ENCODE assay signal across 8 cellular contexts in the genomic region with DNA sequence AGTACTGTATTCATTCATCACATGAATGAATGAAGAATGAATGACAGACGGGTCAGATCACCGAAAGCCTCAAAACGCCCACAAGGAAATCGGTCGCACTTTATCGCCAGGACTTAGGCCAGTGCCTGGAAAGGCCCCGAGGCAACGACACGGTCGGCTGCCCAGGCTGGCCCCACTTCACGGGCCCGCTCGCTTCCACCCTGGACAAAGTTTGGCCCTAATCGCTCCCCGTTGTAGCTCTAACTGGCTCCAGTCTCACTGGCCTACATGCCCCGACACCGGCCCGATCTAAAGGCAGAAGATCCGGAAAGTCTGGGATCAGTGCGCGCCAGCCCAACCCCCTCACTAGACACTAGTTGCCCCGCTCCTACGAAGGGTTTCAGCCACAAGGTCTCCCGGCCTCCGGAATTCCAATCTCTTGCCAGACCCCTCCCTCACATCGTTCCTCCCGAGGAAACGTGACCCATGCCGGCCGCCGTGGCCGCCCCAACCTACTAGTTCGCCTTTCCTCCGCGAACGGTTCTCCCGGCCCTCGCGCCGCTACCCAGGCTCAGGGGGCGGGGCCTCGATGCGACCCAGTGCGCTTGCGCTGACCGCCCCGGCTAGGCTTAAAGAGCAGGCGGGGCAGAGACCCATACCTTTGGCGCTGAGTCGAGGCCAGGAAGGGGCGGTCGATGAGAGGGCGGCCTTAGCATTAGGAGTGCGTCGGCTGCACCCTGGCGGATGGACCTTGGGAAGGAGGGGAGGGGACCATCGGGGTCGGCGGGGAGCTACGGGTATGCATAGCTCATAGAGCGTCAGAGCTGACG. TPM values are rescaled to one million over a fixed set of nuclear protein-coding genes. Genes with fewer than 3 reads are reported as not detected.
A peak's percentile ranks its signal among the peaks of the same experiment; 100 is the strongest.
DNase-seq lines count a peak whose midpoint lies in the region; ATAC-seq and TF ChIP-seq lines count a peak whose summit lies in the region.

A gene (minus strand): TSS at position 575 of the 809 bp plus-strand sequence. CDS start 3,954 bp downstream, outside the sequence.
A gene (plus strand): TSS at position 637 of the 809 bp plus-strand sequence. CDS start 22,138 bp downstream, outside the sequence.

- peak; percentile 95 for ATAC-seq in CD8-positive, alpha-beta T cell
- ATAC-seq in GM19438 (IDR thresholded peaks at IDR 0.05; ENCODE audit: low read depth, unreplicated experiment) = peak; percentile 94

- no peaks in the 10 kb centered on the region for H3K9me3 Mint-ChIP-seq in CD8-positive, alpha-beta T cell
- no peaks in the 10 kb centered on the region for H3K9me3 Mint-ChIP-seq in activated CD4-positive, alpha-beta memory T cell treated with anti-CD3 and anti-CD28 coated beads, Interleukin-2, amount 10 ng/mL, durations not matched to agents 7 days and 5 days

- H3K9me3 ChIP-seq in CD8-positive, alpha-beta T cell (ENCODE audit: low read length) = no peaks in the 10 kb centered on the region
- H3K9me3 ChIP-seq in duodenal mucosa (ENCODE audit: control insufficient read depth in 1 of 2, low read length in 2 of 2) = no peaks in the 10 kb centered on the region

- peaks cover 32% of the 10 kb centered on the region for H3K4me1 Mint-ChIP-seq in CD8-positive, alpha-beta T cell (ENCODE audit: low read depth)
- peaks cover 35% of the 10 kb centered on the region for H3K4me1 Mint-ChIP-seq in activated CD4-positive, alpha-beta memory T cell treated with anti-CD3 and anti-CD28 coated beads, Interleukin-2, amount 10 ng/mL, durations not matched to agents 7 days and 5 days

- intact Hi-C loops in CD8-positive, alpha-beta T cell (cut with DNase I, micrococcal nuclease) = loop anchor here (1.0 to 5.0 kb wide), 9 partner anchors 79 to 653 kb away; a partner anchor contains a TSS
- intact Hi-C loops in lower leg skin (cut with DNase I; ENCODE audit: low total_unique reads) = loop anchor here (1.0 to 5.0 kb wide), 2 partner anchors 80 to 412 kb away; no protein-coding TSS in a partner anchor

- CTCF ChIA-PET in CD8-positive, alpha-beta T cell (lab: Charles Lee) = interaction anchor here (0.9 to 2.4 kb wide), 4 partner anchors 11 to 122 kb away, joined by 3 to 15 read pairs (median 4); a partner anchor contains a TSS
- CTCF ChIA-PET in activated CD4-positive, alpha-beta memory T cell treated with anti-CD3 and anti-CD28 coated beads, Interleukin-2, amount 10 ng/mL, durations not matched to agents 7 days and 5 days (lab: Charles Lee) = interaction anchor here (0.6 to 6.2 kb wide), 12 partner anchors 12 to 137 kb away, joined by 3 to 100 read pairs (median 4); a partner anchor contains a TSS

- peaks cover 16% of the 10 kb centered on the region for H3K36me3 Mint-ChIP-seq in CD8-positive, alpha-beta T cell
- peaks cover 9% of the 10 kb centered on the region for H3K36me3 Mint-ChIP-seq in activated CD4-positive, alpha-beta memory T cell treated with anti-CD3 and anti-CD28 coated beads, Interleukin-2, amount 10 ng/mL, durations not matched to agents 7 days and 5 days (ENCODE audit: low read depth)

- H3K27me3 Mint-ChIP-seq in CD8-positive, alpha-beta T cell (ENCODE audit: low read depth) = no peaks in the 10 kb centered on the region
- H3K27me3 Mint-ChIP-seq in activated CD4-positive, alpha-beta memory T cell treated with anti-CD3 and anti-CD28 coated beads, Interleukin-2, amount 10 ng/mL, durations not matched to agents 7 days and 5 days = no peaks in the 10 kb centered on the region

- TF ChIP-seq POLR2A in lower leg skin (IDR thresholded peaks at IDR 0.05) = peak in 1 of 2 donors; percentile 31

- DNase-seq in CD8-positive, alpha-beta T cell = peak; percentile 90 to 99 (median 97)
- DNase-seq in HK-2 (ENCODE audit: unreplicated experiment) (peak; percentile 100), NCI-H82 (lab: John Stamatoyannopoulos, UW) (peak; percentile 100), lower leg skin (ENCODE audit: low spot score in 2 of 2) (peak; percentile 95 to 99)
- peak; percentile 98 for DNase-seq in activated CD4-positive, alpha-beta memory T cell treated with anti-CD3 and anti-CD28 coated beads, Interleukin-2, amount 10 ng/mL, durations not matched to agents 7 days and 5 days
- peak; percentile 92 to 99 for DNase-seq in stimulated activated CD4-positive, alpha-beta T cell treated with anti-CD3 and anti-CD28 coated beads, Interleukin-4, amount 100 ng/mL, for 4 hours

- peak within 1 kb of the TSS; percentile 99 for H3K4me3 Mint-ChIP-seq in CD8-positive, alpha-beta T cell
- H3K4me3 Mint-ChIP-seq in activated CD4-positive, alpha-beta memory T cell treated with anti-CD3 and anti-CD28 coated beads, Interleukin-2, amount 10 ng/mL, durations not matched to agents 7 days and 5 days = peak within 1 kb of the TSS; percentile 98

- TF ChIP-seq CTCF in CD8-positive, alpha-beta T cell (IDR thresholded peaks at IDR 0.05) = no peak
- TF ChIP-seq CTCF in lower leg skin (IDR thresholded peaks at IDR 0.05) = peak in 1 of 3 donors; percentile 37

- POLR2A ChIA-PET in CD8-positive, alpha-beta T cell (lab: Charles Lee) = interaction anchor here (0.7 to 1.5 kb wide), 4 partner anchors 79 to 437 kb away, joined by 3 to 9 read pairs (median 4); a partner anchor contains a TSS
- POLR2A ChIA-PET in activated CD4-positive, alpha-beta memory T cell treated with anti-CD3 and anti-CD28 coated beads, Interleukin-2, amount 10 ng/mL, durations not matched to agents 7 days and 5 days (lab: Charles Lee) = interaction anchor here (0.6 to 3.6 kb wide), 4 partner anchors 17 to 83 kb away, joined by 3 to 37 read pairs (median 4); a partner anchor contains a TSS

- peak within 1 kb of the TSS; percentile 64 for H3K27ac ChIP-seq in CD8-positive, alpha-beta T cell (ENCODE audit: low read depth, low read length)
- H3K27ac ChIP-seq in duodenal mucosa (ENCODE audit: low read depth, low read length) = peak within 1 kb of the TSS; percentile 77

- H3K27ac Mint-ChIP-seq in CD8-positive, alpha-beta T cell = peak within 1 kb of the TSS; percentile 95
- H3K27ac Mint-ChIP-seq in activated CD4-positive, alpha-beta memory T cell treated with anti-CD3 and anti-CD28 coated beads, Interleukin-2, amount 10 ng/mL, durations not matched to agents 7 days and 5 days = peak within 1 kb of the TSS; percentile 88

- H3K27me3 ChIP-seq in CD8-positive, alpha-beta T cell (ENCODE audit: insufficient read depth, low read length) = no peaks in the 10 kb centered on the region
- no peaks in the 10 kb centered on the region for H3K27me3 ChIP-seq in duodenal mucosa (ENCODE audit: control insufficient read depth in 1 of 2, insufficient read depth in 2 of 2, low read length in 2 of 2)

- H3K36me3 ChIP-seq in CD8-positive, alpha-beta T cell (ENCODE audit: insufficient read depth, low read length) = no peaks in the 10 kb centered on the region
- no peaks in the 10 kb centered on the region for H3K36me3 ChIP-seq in duodenal mucosa (ENCODE audit: control insufficient read depth in 1 of 2, insufficient read depth in 2 of 2, low read length in 2 of 2)

- peaks cover 12% of the 10 kb centered on the region for H3K4me1 ChIP-seq in CD8-positive, alpha-beta T cell (ENCODE audit: insufficient read depth, low read length)
- H3K4me1 ChIP-seq in duodenal mucosa (ENCODE audit: control insufficient read depth in 1 of 2, insufficient read depth in 2 of 2, low read length in 2 of 2) = peaks cover 14 to 30% of the 10 kb centered on the region in 2 donors

- H3K9ac ChIP-seq in duodenal mucosa (ENCODE audit: low read depth in 1 of 2, low read length in 2 of 2) = peak within 1 kb of the TSS; percentile 74 to 92

- H3K4me3 ChIP-seq in CD8-positive, alpha-beta T cell (ENCODE audit: low read depth, low read length) = peak within 1 kb of the TSS; percentile 83
- H3K4me3 ChIP-seq in duodenal mucosa (ENCODE audit: low read depth in 1 of 2, low read length in 2 of 2) (peak within 1 kb of the TSS; percentile 83 to 92), lower leg skin (ENCODE audit: low read depth, poor library complexity, severe bottlenecking) (peak within 1 kb of the TSS; percentile 47)

- 0 to 1% methylated on average over 38 to 62 of the region's 62 CpGs for WGBS in lower leg skin, 2 donors

RNA-seq across cellular contexts. Expression of the first gene that starts in this region (rescaled TPM):
- total RNA-seq in CD8-positive, alpha-beta T cell = 10 to 100 TPM; 23.6 to 24.3 TPM
- 10 to 100 TPM; 54.2 to 60.0 TPM for total RNA-seq in activated CD4-positive, alpha-beta memory T cell treated with anti-CD3 and anti-CD28 coated beads, Interleukin-2, amount 10 ng/mL, durations not matched to agents 7 days and 5 days
- 10 to 100 TPM; 49.9 to 56.7 (median 52.9) TPM for total RNA-seq in lower leg skin

RNA-seq across cellular contexts. Expression of the second gene that starts in this region (rescaled TPM):
- total RNA-seq in CD8-positive, alpha-beta T cell = under 1 TPM; 0.19 to 0.54 TPM
- total RNA-seq in activated CD4-positive, alpha-beta memory T cell treated with anti-CD3 and anti-CD28 coated beads, Interleukin-2, amount 10 ng/mL, durations not matched to agents 7 days and 5 days = under 1 TPM; 0.08 to 0.15 TPM
- under 1 TPM; 0.10 to 0.27 (median 0.18) TPM for total RNA-seq in lower leg skin

Comparison
In these comparisons a context has a peak if more than half of its experiments do, and no peak if none do; other contexts are left out.
1. Peak in every context shown above with its lines: DNase-seq, ATAC-seq, H3K4me3 ChIP-seq and H3K27ac ChIP-seq.